In genomic region chr6:126570507-126570906, GRCh38 we compare ENCODE assay signal across 34 cellular contexts.
DNase-seq lines count a peak whose midpoint lies in the region; ATAC-seq, FAIRE-seq and TF ChIP-seq lines count a peak whose summit lies in the region.
"Had no signal": no experiment of that assay in that cellular context is flagged by ENCODE, and none has a peak within 500 bp of the region (broad histone marks: within the 10 kb centered on the region; RNA-seq: fewer than 3 reads in every experiment).

No MANE protein-coding gene starts in this region.

- TF ChIP-seq EP300 in HepG2 (IDR thresholded peaks at IDR 0.05; ENCODE audit: low read depth in 2 of 2, low read length in 2 of 2) (no peak), HepG2 (CRISPR knock-in tag; IDR thresholded peaks at IDR 0.05; ENCODE audit: borderline replicate concordance) (no peak), A549 (IDR thresholded peaks at IDR 0.05) (no peak), K562 (IDR thresholded peaks at IDR 0.05; ENCODE audit: low read length) (no peak)

- no peak overlapping the region for H3K14ac ChIP-seq in IMR-90 (replicated peaks; ENCODE audit: low read depth, low read length)

- intact Hi-C loops in HepG2 (cut with micrococcal nuclease; ENCODE audit: unreplicated experiment) = no loop called here
- intact Hi-C loops in right lobe of liver (cut with DNase I) = no loop called here
- intact Hi-C loops in IMR-90 (cut with micrococcal nuclease) = no loop called here
- intact Hi-C loops in K562 (cut with micrococcal nuclease) = no loop called here

- H4K5ac ChIP-seq in IMR-90 (ENCODE audit: low read depth, low read length) = no peak overlapping the region

- no peak overlapping the region for H3K23ac ChIP-seq in IMR-90 (ENCODE audit: low read depth, low read length)

- H3K18ac ChIP-seq in IMR-90 (ENCODE audit: low read depth, low read length) = no peak overlapping the region

- H3K27me3 ChIP-seq in HepG2 (ENCODE audit: control insufficient read depth in 1 of 2, insufficient read depth in 2 of 2, low read length in 2 of 2) = no peaks in the 10 kb centered on the region
- no peaks in the 10 kb centered on the region for H3K27me3 ChIP-seq in right lobe of liver
- no peaks in the 10 kb centered on the region for H3K27me3 ChIP-seq in IMR-90 (ENCODE audit: control insufficient read depth, insufficient read depth, low read length)
- no peaks in the 10 kb centered on the region for H3K27me3 ChIP-seq in K562 (ENCODE audit: control insufficient read depth in 2 of 2, insufficient read depth in 2 of 2, low read length in 2 of 2)
- H3K27me3 ChIP-seq: BE2C; BLaER1; BLaER1 treated with 17β-estradiol and CSF1 and Interleukin-3, amounts not matched to agents 10 nM and 100 nM had no signal

- H2BK20ac ChIP-seq in IMR-90 (ENCODE audit: low read depth, low read length) = no peak overlapping the region

- no peak overlapping the region for H4K91ac ChIP-seq in IMR-90 (ENCODE audit: insufficient read depth, low read depth, low read length)

- ATAC-seq in HepG2 (no peak), right lobe of liver (no peak), A549 (no peak), IMR-90 (ENCODE audit: low read depth) (no peak), K562 (no peak)
- ATAC-seq: CD8-positive, alpha-beta T cell had no signal

- H3K4me1 ChIP-seq in HepG2 (ENCODE audit: insufficient read depth, low read length) (no peaks in the 10 kb centered on the region), right lobe of liver (no peaks in the 10 kb centered on the region), A549 (no peaks in the 10 kb centered on the region), IMR-90 (ENCODE audit: control insufficient read depth, insufficient read depth, low read length) (no peaks in the 10 kb centered on the region), K562 (replicated peaks in 1 of 2; ENCODE audit: control insufficient read depth in 2 of 2, insufficient read depth in 2 of 2, low read length in 2 of 2) (no peaks in the 10 kb centered on the region)
- H3K4me1 ChIP-seq: BE2C, BLaER1, Caco-2 had no signal

- H3K4ac ChIP-seq in IMR-90 (ENCODE audit: low read depth, low read length) = no peak overlapping the region

- no peak overlapping the region for H2AFZ ChIP-seq in HepG2 (ENCODE audit: low read length)
- H2AFZ ChIP-seq in IMR-90 (replicated peaks; ENCODE audit: low read length, poor library complexity) = no peak overlapping the region
- H2AFZ ChIP-seq in K562 (ENCODE audit: low read depth, low read length) = no peak overlapping the region

- H3K9me3 ChIP-seq in HepG2 (ENCODE audit: low read length) = no peaks in the 10 kb centered on the region
- no peaks in the 10 kb centered on the region for H3K9me3 ChIP-seq in right lobe of liver
- no peaks in the 10 kb centered on the region for H3K9me3 ChIP-seq in A549
- H3K9me3 ChIP-seq in IMR-90 (ENCODE audit: control insufficient read depth, insufficient read depth, low read length) = no peaks in the 10 kb centered on the region
- no peaks in the 10 kb centered on the region for H3K9me3 ChIP-seq in K562 (replicated peaks; ENCODE audit: control insufficient read depth, insufficient read depth, low read depth, low read length)
- H3K9me3 ChIP-seq: BE2C; BLaER1; BLaER1 treated with 17β-estradiol and CSF1 and Interleukin-3, amounts not matched to agents 10 nM and 100 nM; Caco-2 had no signal

- 6% methylated on average over 1 of the region's 1 CpG for WGBS in HepG2 (ENCODE audit: low lambda C conversion rate)
- WGBS in right lobe of liver (ENCODE audit: insufficient coverage, low coverage, low lambda C conversion rate, missing lambda C conversion rate) = 76% methylated on average over 1 of the region's 1 CpG
- WGBS in A549 (ENCODE audit: missing lambda C conversion rate) = 35% methylated on average over 1 of the region's 1 CpG
- no CpG with 5 or more reads among the region's 1 CpG for WGBS in IMR-90 (ENCODE audit: extremely low coverage in 2 of 2, insufficient read length in 1 of 2), 2 experiments
- 6% methylated on average over 1 of the region's 1 CpG for WGBS in K562 (ENCODE audit: insufficient coverage, low coverage, missing lambda C conversion rate)

- H3K4me2 ChIP-seq in HepG2 (ENCODE audit: low read depth, low read length) = no peak overlapping the region
- H3K4me2 ChIP-seq in A549 = no peak overlapping the region
- H3K4me2 ChIP-seq in IMR-90 (ENCODE audit: low read depth, low read length) = no peak overlapping the region
- no peak overlapping the region for H3K4me2 ChIP-seq in K562 (ENCODE audit: insufficient read depth, low read length)
- H3K4me2 ChIP-seq: BLaER1; BLaER1 treated with 17β-estradiol and CSF1 and Interleukin-3, amounts not matched to agents 10 nM and 100 nM had no signal

- no peaks in the 10 kb centered on the region for H3K9me1 ChIP-seq in IMR-90 (ENCODE audit: insufficient read depth, low read length)
- no peaks in the 10 kb centered on the region for H3K9me1 ChIP-seq in K562 (ENCODE audit: control insufficient read depth, insufficient read depth, low read length)

- no peak for DNase-seq in HepG2 (ENCODE audit: low spot score)
- no peak for DNase-seq in right lobe of liver
- DNase-seq in A549 (ENCODE audit: low read depth in 1 of 2, low spot score in 1 of 2) = no peak
- no peak for DNase-seq in IMR-90
- no peak for DNase-seq in K562 (ENCODE audit: extremely low read depth in 1 of 4, low spot score in 3 of 4)
- no peak for DNase-seq in NCI-H1417 treated with DMSO at 0.1 percent for 48 hours (lab: John Stamatoyannopoulos, UW)
- no peak for DNase-seq in NCI-H524 treated with DMSO at 0.1 percent for 48 hours (lab: John Stamatoyannopoulos, UW)
- DNase-seq in NCI-H2227 treated with DMSO at 0.1 percent for 48 hours (lab: John Stamatoyannopoulos, UW) = no peak
- DNase-seq: 8988T; ACHN; AML-193; BE2C; C1 segment of cervical spinal cord; Caco-2; Calu3; CD4-positive, alpha-beta memory T cell; CD4-positive, alpha-beta T cell; CD4-positive, CD25-positive, alpha-beta regulatory T cell; CD8-positive, alpha-beta memory T cell; CD8-positive, alpha-beta T cell; COR-L47; DMS 273 treated with DMSO at 0.1 percent for 48 hours; DMS153; DMS53; DMS79; DMS79 treated with DMSO at 0.1 percent for 48 hours; DND-41; EL had no signal

- TF ChIP-seq CTCF in HepG2 (CRISPR knock-in tag; IDR thresholded peaks at IDR 0.05) = no peak
- TF ChIP-seq CTCF in right lobe of liver (IDR thresholded peaks at IDR 0.05) = no peak
- no peak for TF ChIP-seq CTCF in A549 (IDR thresholded peaks at IDR 0.05)
- TF ChIP-seq CTCF in IMR-90 (conservative IDR thresholded peaks at IDR 0.05; ENCODE audit: low read depth, low read length) = no peak
- no peak for TF ChIP-seq CTCF in K562 (IDR thresholded peaks at IDR 0.05 in 2 of 3, conservative IDR thresholded peaks at IDR 0.05 in 1 of 3; ENCODE audit: insufficient read depth in 2 of 3, low read depth in 1 of 3, low read length in 3 of 3)

- TF ChIP-seq RAD21 in HepG2 (CRISPR knock-in tag; IDR thresholded peaks at IDR 0.05) (no peak), A549 (conservative IDR thresholded peaks at IDR 0.05 in 1 of 2, IDR thresholded peaks at IDR 0.05 in 1 of 2) (no peak), IMR-90 (IDR thresholded peaks at IDR 0.05; ENCODE audit: low read length) (no peak), K562 (CRISPR knock-in tag; conservative IDR thresholded peaks at IDR 0.05 in 1 of 2, IDR thresholded peaks at IDR 0.05 in 1 of 2) (no peak)

- H4K20me1 ChIP-seq in HepG2 (ENCODE audit: insufficient read depth, low read length) (no peaks in the 10 kb centered on the region), IMR-90 (ENCODE audit: insufficient read depth, low read length) (no peaks in the 10 kb centered on the region), K562 (replicated peaks; ENCODE audit: control insufficient read depth, insufficient read depth, low read length) (no peaks in the 10 kb centered on the region)
- H4K20me1 ChIP-seq: BLaER1; BLaER1 treated with 17β-estradiol and CSF1 and Interleukin-3, amounts not matched to agents 10 nM and 100 nM had no signal

- H3K9ac ChIP-seq in HepG2 (ENCODE audit: insufficient read depth, low read depth, low read length) (no peak overlapping the region), IMR-90 (ENCODE audit: low read depth, low read length) (no peak overlapping the region), K562 (ENCODE audit: insufficient read depth in 1 of 2, low read depth in 2 of 2, low read length in 2 of 2) (no peak overlapping the region)
- H3K9ac ChIP-seq: BLaER1; BLaER1 treated with 17β-estradiol and CSF1 and Interleukin-3, amounts not matched to agents 10 nM and 100 nM had no signal

- H2BK5ac ChIP-seq in IMR-90 (ENCODE audit: low read depth, low read length, poor library complexity, severe bottlenecking) = no peak overlapping the region

- no peaks in the 10 kb centered on the region for H3K36me3 ChIP-seq in HepG2 (replicated peaks in 1 of 2; ENCODE audit: control insufficient read depth in 1 of 2, insufficient read depth in 2 of 2, low read length in 2 of 2)
- no peaks in the 10 kb centered on the region for H3K36me3 ChIP-seq in right lobe of liver
- no peaks in the 10 kb centered on the region for H3K36me3 ChIP-seq in IMR-90 (ENCODE audit: control insufficient read depth, insufficient read depth, low read length)
- no peaks in the 10 kb centered on the region for H3K36me3 ChIP-seq in K562 (ENCODE audit: control insufficient read depth, insufficient read depth, low read length)
- H3K36me3 ChIP-seq: BE2C; BLaER1; BLaER1 treated with 17β-estradiol and CSF1 and Interleukin-3, amounts not matched to agents 10 nM and 100 nM had no signal

- FAIRE-seq in HepG2 (lab: Jason Lieb, UNC) (no peak), A549 (lab: Jason Lieb, UNC) (no peak), K562 (lab: Jason Lieb, UNC) (no peak)
- FAIRE-seq: A204.1, D721Med had no signal

- no peak overlapping the region for H3K56ac ChIP-seq in IMR-90 (ENCODE audit: extremely low read depth, insufficient read depth, low read length)

- H2BK120ac ChIP-seq in IMR-90 (ENCODE audit: low read depth, low read length) = no peak overlapping the region

- no peak overlapping the region for H2BK15ac ChIP-seq in IMR-90 (ENCODE audit: low read depth, low read length)

- H3K79me1 ChIP-seq in IMR-90 (ENCODE audit: low read depth in 1 of 2, low read length in 2 of 2) = no peaks in the 10 kb centered on the region

- no peak for TF ChIP-seq POLR2A in HepG2 (IDR thresholded peaks at IDR 0.05; ENCODE audit: insufficient read depth in 1 of 2, low read depth in 2 of 2, low read length in 2 of 2)
- TF ChIP-seq POLR2A in right lobe of liver (IDR thresholded peaks at IDR 0.05) = no peak
- TF ChIP-seq POLR2A in A549 (IDR thresholded peaks at IDR 0.05; ENCODE audit: low read length) = no peak
- TF ChIP-seq POLR2A in IMR-90 (IDR thresholded peaks at IDR 0.05; ENCODE audit: low read depth, low read length) = no peak
- TF ChIP-seq POLR2A in K562 (conservative IDR thresholded peaks at IDR 0.05) = no peak

- H3K79me2 ChIP-seq in HepG2 (ENCODE audit: insufficient read depth, low read length) (no peaks in the 10 kb centered on the region), K562 (ENCODE audit: control insufficient read depth, insufficient read depth, low read length) (no peaks in the 10 kb centered on the region)

- BruUV-seq in HepG2 (replicated peaks; lab: Mats Ljungman, UMichigan) (no TSS peak), IMR-90 (replicated peaks; lab: Mats Ljungman, UMichigan) (no TSS peak), K562 (replicated peaks; lab: Mats Ljungman, UMichigan) (no TSS peak)

- dilution Hi-C loops in IMR-90 (cut with HindIII; ENCODE audit: low sequenced_read_pairs, unreplicated experiment) = no loop called here

- no peak overlapping the region for H3K27ac ChIP-seq in HepG2 (ENCODE audit: extremely low read length, insufficient read depth, low read length)
- H3K27ac ChIP-seq in right lobe of liver = no peak overlapping the region
- H3K27ac ChIP-seq in A549 = no peak overlapping the region
- H3K27ac ChIP-seq in IMR-90 (ENCODE audit: insufficient read depth, low read length) = no peak overlapping the region
- no peak overlapping the region for H3K27ac ChIP-seq in K562 (ENCODE audit: extremely low read depth, low read depth, low read length)
- H3K27ac ChIP-seq: 22Rv1; BLaER1; BLaER1 treated with 17β-estradiol and CSF1 and Interleukin-3, amounts not matched to agents 10 nM and 100 nM; C4-2B had no signal

- no peak overlapping the region for H2AK9ac ChIP-seq in IMR-90 (replicated peaks; ENCODE audit: low read depth, low read length, poor library complexity)

- H3K4me3 ChIP-seq in HepG2 (replicated peaks in 1 of 3; ENCODE audit: insufficient read depth in 1 of 3, low read depth in 2 of 3, low read length in 3 of 3) = no peak overlapping the region
- H3K4me3 ChIP-seq in right lobe of liver = no peak overlapping the region
- no peak overlapping the region for H3K4me3 ChIP-seq in A549
- no peak overlapping the region for H3K4me3 ChIP-seq in IMR-90 (ENCODE audit: insufficient read depth, low read depth, low read length)
- H3K4me3 ChIP-seq in K562 = no peak overlapping the region
- H3K4me3 ChIP-seq: BLaER1; BLaER1 treated with 17β-estradiol and CSF1 and Interleukin-3, amounts not matched to agents 10 nM and 100 nM had no signal

- in situ Hi-C loops in HepG2 (cut with HindIII; ENCODE audit: extremely low pct_ligation_motif_present, low pct_unique_long_range_greater_than_20kb) (no loop called here), IMR-90 (cut with MboI; ENCODE audit: low sequenced_read_pairs) (no loop called here), K562 (cut with MboI) (no loop called here)

- CTCF ChIA-PET in HepG2 (lab: Yijun Ruan, JAX; ENCODE audit: low intra/inter-chr PET ratio, low total read pairs) = no interaction called here
- CTCF ChIA-PET in A549 (lab: Yijun Ruan, JAX) = no interaction called here
- CTCF ChIA-PET in IMR-90 (lab: Yijun Ruan, JAX) = no interaction called here
- CTCF ChIA-PET in K562 (lab: Yijun Ruan, JAX; ENCODE audit: low intra/inter-chr PET ratio) = no interaction called here

- H2AK5ac ChIP-seq in IMR-90 (ENCODE audit: low read depth, low read length) = no peak overlapping the region

- no peak overlapping the region for H4K8ac ChIP-seq in IMR-90 (ENCODE audit: low read depth in 2 of 2, low read length in 2 of 2)

- POLR2A ChIA-PET in HepG2 (lab: Yijun Ruan, JAX) = no interaction called here
- POLR2A ChIA-PET in A549 (lab: Yijun Ruan, JAX) = no interaction called here
- POLR2A ChIA-PET in IMR-90 (lab: Charles Lee; ENCODE audit: unreplicated experiment) = no interaction called here
- POLR2A ChIA-PET in K562 (lab: Yijun Ruan, JAX) = no interaction called here

Comparison
In these comparisons a context has a peak if more than half of its experiments do, and no peak if none do; other contexts are left out.
1. Of the 241 proteins assayed by ChIP-seq in both HepG2 and K562: peak only in HepG2: MAFF and MAFK; only in K562: none; in both: none; in neither: 239.